32 cellular contexts compared by ENCODE assay signal in genomic region chr5:33432656-33433055, GRCh38.
"Had no signal": no experiment of that assay in that cellular context is flagged by ENCODE, and none has a peak within 500 bp of the region (broad histone marks: within the 10 kb centered on the region; RNA-seq: fewer than 3 reads in every experiment).

No MANE protein-coding gene starts in this region.

- H3K27ac ChIP-seq: ascending aorta, breast epithelium, cardiac muscle cell, coronary artery, esophagus muscularis mucosa, foreskin keratinocyte, gastrocnemius medialis, heart left ventricle, VCaP had no signal

- H3K27me3 ChIP-seq: ascending aorta, cardiac muscle cell, foreskin keratinocyte, gastrocnemius medialis, heart left ventricle had no signal

- H3K4me1 ChIP-seq: ascending aorta, breast epithelium, esophagus muscularis mucosa, foreskin keratinocyte, gastrocnemius medialis had no signal

- H3K4me3 ChIP-seq: ascending aorta, breast epithelium, cardiac muscle cell, coronary artery, esophagus muscularis mucosa, gastrocnemius medialis, heart left ventricle had no signal

- H3K9me3 ChIP-seq: ascending aorta, breast epithelium, esophagus muscularis mucosa, gastrocnemius medialis had no signal

- H3K36me3 ChIP-seq: ascending aorta, breast epithelium, cardiac muscle cell, esophagus muscularis mucosa, gastrocnemius medialis, heart left ventricle had no signal

- DNase-seq: activated CD4-positive, alpha-beta memory T cell treated with anti-CD3 and anti-CD28 coated beads, Interleukin-2, amount 10 ng/mL, durations not matched to agents 7 days and 5 days; activated CD4-positive, alpha-beta T cell treated with anti-CD3 and anti-CD28 coated beads for 1 hour; activated CD4-positive, alpha-beta T cell treated with anti-CD3 and anti-CD28 coated beads for 4 hours; activated CD4-positive, alpha-beta T cell treated with anti-CD3 and anti-CD28 coated beads, Interleukin-2, amount 10 ng/mL, durations not matched to agents 7 days and 5 days; activated CD4-positive, alpha-beta T cell treated with anti-CD3 and anti-CD28 coated beads, Interleukin-2, amount 50 U/mL, for 4 hours; activated CD8-positive, alpha-beta memory T cell treated with anti-CD3 and anti-CD28 coated beads, Interleukin-2, amount 50 U/mL, for 48 hours; activated gamma-delta T cell; activated naive CD4-positive, alpha-beta T cell; activated naive CD4-positive, alpha-beta T cell treated with anti-CD3 and anti-CD28 coated beads, Interleukin-2, amount 10 ng/mL, durations not matched to agents 7 days and 5 days; activated naive CD8-positive, alpha-beta T cell treated with anti-CD3 and anti-CD28 coated beads, Interleukin-2, amount 10 ng/mL, durations not matched to agents 7 days and 5 days; activated T-cell treated with anti-CD3 and anti-CD28 coated beads for 4 hours; activated T-cell treated with anti-CD3 and anti-CD28 coated beads, Interleukin-2, amount 50 U/mL, for 24 hours; activated T-cell treated with anti-CD3 and anti-CD28 coated beads, Interleukin-2, amount 50 U/mL, for 72 hours; central memory CD4-positive, alpha-beta T cell; cerebellar nuclear complex; dermis blood vessel endothelial cell; effector CD4-positive, alpha-beta T cell; effector memory CD8-positive, alpha-beta T cell; erythroblast; foreskin keratinocyte; gastrocnemius medialis; glutamatergic neuron; heart left ventricle; T-helper 2 cell had no signal

- ATAC-seq: activated naive CD4-positive, alpha-beta T cell treated with anti-CD3 and anti-CD28 coated beads, Interleukin-2, amount 50 U/mL, for 72 hours; activated T-cell treated with anti-CD3 and anti-CD28 coated beads, Interleukin-2, amount 50 U/mL, for 72 hours; effector memory CD8-positive, alpha-beta T cell; foreskin keratinocyte; gastrocnemius medialis; heart left ventricle; WTC11 had no signal
